In genomic region chr2:235499306-235499812, GRCh38 we compare ENCODE assay signal across 1 cellular context.
TF ChIP-seq lines count a peak whose summit lies in the region.

No MANE protein-coding gene starts in this region.

TF ChIP-seq in GM23338, 12 proteins besides CTCF, POLR2A, EP300 and RAD21 (continued from another document):
- TF ChIP-seq ZNF462 (CRISPR knock-in tag; IDR thresholded peaks at IDR 0.05) (no peak), POLR2AphosphoS5 (IDR thresholded peaks at IDR 0.05; ENCODE audit: low read depth) (no peak), ZNF114 (CRISPR knock-in tag; IDR thresholded peaks at IDR 0.05) (no peak)
- TF ChIP-seq, protein P1, sequence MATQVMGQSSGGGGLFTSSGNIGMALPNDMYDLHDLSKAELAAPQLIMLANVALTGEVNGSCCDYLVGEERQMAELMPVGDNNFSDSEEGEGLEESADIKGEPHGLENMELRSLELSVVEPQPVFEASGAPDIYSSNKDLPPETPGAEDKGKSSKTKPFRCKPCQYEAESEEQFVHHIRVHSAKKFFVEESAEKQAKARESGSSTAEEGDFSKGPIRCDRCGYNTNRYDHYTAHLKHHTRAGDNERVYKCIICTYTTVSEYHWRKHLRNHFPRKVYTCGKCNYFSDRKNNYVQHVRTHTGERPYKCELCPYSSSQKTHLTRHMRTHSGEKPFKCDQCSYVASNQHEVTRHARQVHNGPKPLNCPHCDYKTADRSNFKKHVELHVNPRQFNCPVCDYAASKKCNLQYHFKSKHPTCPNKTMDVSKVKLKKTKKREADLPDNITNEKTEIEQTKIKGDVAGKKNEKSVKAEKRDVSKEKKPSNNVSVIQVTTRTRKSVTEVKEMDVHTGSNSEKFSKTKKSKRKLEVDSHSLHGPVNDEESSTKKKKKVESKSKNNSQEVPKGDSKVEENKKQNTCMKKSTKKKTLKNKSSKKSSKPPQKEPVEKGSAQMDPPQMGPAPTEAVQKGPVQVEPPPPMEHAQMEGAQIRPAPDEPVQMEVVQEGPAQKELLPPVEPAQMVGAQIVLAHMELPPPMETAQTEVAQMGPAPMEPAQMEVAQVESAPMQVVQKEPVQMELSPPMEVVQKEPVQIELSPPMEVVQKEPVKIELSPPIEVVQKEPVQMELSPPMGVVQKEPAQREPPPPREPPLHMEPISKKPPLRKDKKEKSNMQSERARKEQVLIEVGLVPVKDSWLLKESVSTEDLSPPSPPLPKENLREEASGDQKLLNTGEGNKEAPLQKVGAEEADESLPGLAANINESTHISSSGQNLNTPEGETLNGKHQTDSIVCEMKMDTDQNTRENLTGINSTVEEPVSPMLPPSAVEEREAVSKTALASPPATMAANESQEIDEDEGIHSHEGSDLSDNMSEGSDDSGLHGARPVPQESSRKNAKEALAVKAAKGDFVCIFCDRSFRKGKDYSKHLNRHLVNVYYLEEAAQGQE (IDR thresholded peaks at IDR 0.05; ENCODE audit: unreplicated experiment) = no peak
